8 cellular contexts compared by ENCODE assay signal in genomic region chr20:32762754-32763201, GRCh38. TPM values are rescaled to one million over a fixed set of nuclear protein-coding genes. Genes with fewer than 3 reads are reported as not detected.
A peak's percentile ranks its signal among the peaks of the same experiment; 100 is the strongest.
DNase-seq lines count a peak whose midpoint lies in the region; ATAC-seq, FAIRE-seq and TF ChIP-seq lines count a peak whose summit lies in the region.

No MANE protein-coding gene starts in this region.

- intact Hi-C loops in esophagus squamous epithelium (cut with DNase I) (no loop called here), pancreas (cut with DNase I) (no loop called here)

- no peaks in the 10 kb centered on the region for H3K27me3 Mint-ChIP-seq in T-helper 17 cell

- no peaks in the 10 kb centered on the region for H3K27me3 ChIP-seq in esophagus squamous epithelium
- H3K27me3 ChIP-seq in pancreas: no peaks in the 10 kb centered on the region

- H3K4me3 ChIP-seq in esophagus squamous epithelium (peak overlapping the region; percentile 57 to 92 (median 80)), pancreas (peak overlapping the region; percentile 59 to 85 (median 76))

- FAIRE-seq in pancreas (lab: Jason Lieb, UNC): no peak

- peaks cover 10% of the 10 kb centered on the region for H3K4me1 Mint-ChIP-seq in T-helper 17 cell

- peak; percentile 52 for DNase-seq in GM03348 (ENCODE audit: low spot score)
- DNase-seq in T-helper 17 cell: no peak
- no peak for DNase-seq in esophagus squamous epithelium (lab: John Stamatoyannopoulos, UW)
- DNase-seq in pancreas: peak in 1 of 6 donors; percentile 81
- no peak for DNase-seq in NCI-H1930 (lab: John Stamatoyannopoulos, UW)
- no peak for DNase-seq in effector CD8-positive, alpha-beta T cell (lab: John Stamatoyannopoulos, UW)

- no peaks in the 10 kb centered on the region for H3K36me3 Mint-ChIP-seq in T-helper 17 cell (ENCODE audit: low read depth)

- peaks cover 9 to 31% (median 14%) of the 10 kb centered on the region in 3 donors for H3K4me1 ChIP-seq in esophagus squamous epithelium
- peaks cover 0 to 6% (median 4%) of the 10 kb centered on the region in 3 donors for H3K4me1 ChIP-seq in pancreas

- TF ChIP-seq POLR2A in esophagus squamous epithelium (IDR thresholded peaks at IDR 0.05): no peak

- no peak for TF ChIP-seq CTCF in esophagus squamous epithelium (IDR thresholded peaks at IDR 0.05)
- TF ChIP-seq CTCF in pancreas (IDR thresholded peaks at IDR 0.05): no peak

- peak overlapping the region; percentile 92 for H3K4me3 Mint-ChIP-seq in T-helper 17 cell

- no peaks in the 10 kb centered on the region for H3K9me3 ChIP-seq in T-helper 17 cell (ENCODE audit: control insufficient read depth, low read length, poor library complexity, severe bottlenecking)
- H3K9me3 ChIP-seq in esophagus squamous epithelium: no peaks in the 10 kb centered on the region
- no peaks in the 10 kb centered on the region for H3K9me3 ChIP-seq in pancreas

- H3K36me3 ChIP-seq in esophagus squamous epithelium (no peaks in the 10 kb centered on the region), pancreas (no peaks in the 10 kb centered on the region)

- 0% methylated on average over 13 to 17 of the region's 30 CpGs for WGBS in esophagus squamous epithelium, 2 donors
- WGBS in pancreas, 2 donors: 0 to 1% methylated on average over 29 to 30 of the region's 30 CpGs

- peak overlapping the region; percentile 17 to 52 (median 24) for H3K27ac ChIP-seq in esophagus squamous epithelium
- H3K27ac ChIP-seq in pancreas: peak overlapping the region; percentile 45 to 60 (median 55)

- ATAC-seq in HG02852 (IDR thresholded peaks at IDR 0.05; ENCODE audit: unreplicated experiment) (peak; percentile 24), T-helper 17 cell (peak; percentile 41), pancreas (peak; percentile 4 to 16 (median 7)), GM21619 (IDR thresholded peaks at IDR 0.05; ENCODE audit: unreplicated experiment) (no peak)

- no peak overlapping the region for H3K27ac Mint-ChIP-seq in T-helper 17 cell

RNA-seq across cellular contexts. Expression of gene DNMT3B, which starts 0.6 kb away (rescaled TPM):
- total RNA-seq in T-helper 17 cell (under 1 TPM; 0.30 to 0.34 TPM), esophagus squamous epithelium (1 to 10 TPM in 1 of 4 donors, under 1 TPM in 3; 0.44 to 2.2 (median 0.72) TPM), pancreas (1 to 10 TPM; 2.0 to 5.1 (median 3.8) TPM)
- polyA plus RNA-seq in pancreas: 1 to 10 TPM; 2.4 to 3.4 TPM

RNA-seq across cellular contexts. Expression of gene COMMD7, which starts 19.5 kb away (rescaled TPM):
- 10 to 100 TPM; 33.9 to 47.5 TPM for total RNA-seq in T-helper 17 cell
- 10 to 100 TPM in 2 of 4 donors, 1 to 10 TPM in 2; 9.8 to 22.5 (median 10.2) TPM for total RNA-seq in esophagus squamous epithelium
- total RNA-seq in pancreas: 10 to 100 TPM; 12.9 to 25.7 (median 15.9) TPM
- polyA plus RNA-seq in pancreas: 10 to 100 TPM; 26.8 to 29.1 TPM

RNA-seq across cellular contexts. Expression of gene MAPRE1, which starts 57.0 kb away (rescaled TPM):
- total RNA-seq in T-helper 17 cell: 100 to 1,000 TPM; 105 to 134 TPM
- 10 to 100 TPM; 50.8 to 76.5 (median 73.7) TPM for total RNA-seq in esophagus squamous epithelium
- total RNA-seq in pancreas: 10 to 100 TPM; 20.6 to 46.7 (median 32.6) TPM
- polyA plus RNA-seq in pancreas: 10 to 100 TPM; 12.4 to 32.0 TPM
